ENCODE assay signal across 8 cellular contexts in the genomic region with DNA sequence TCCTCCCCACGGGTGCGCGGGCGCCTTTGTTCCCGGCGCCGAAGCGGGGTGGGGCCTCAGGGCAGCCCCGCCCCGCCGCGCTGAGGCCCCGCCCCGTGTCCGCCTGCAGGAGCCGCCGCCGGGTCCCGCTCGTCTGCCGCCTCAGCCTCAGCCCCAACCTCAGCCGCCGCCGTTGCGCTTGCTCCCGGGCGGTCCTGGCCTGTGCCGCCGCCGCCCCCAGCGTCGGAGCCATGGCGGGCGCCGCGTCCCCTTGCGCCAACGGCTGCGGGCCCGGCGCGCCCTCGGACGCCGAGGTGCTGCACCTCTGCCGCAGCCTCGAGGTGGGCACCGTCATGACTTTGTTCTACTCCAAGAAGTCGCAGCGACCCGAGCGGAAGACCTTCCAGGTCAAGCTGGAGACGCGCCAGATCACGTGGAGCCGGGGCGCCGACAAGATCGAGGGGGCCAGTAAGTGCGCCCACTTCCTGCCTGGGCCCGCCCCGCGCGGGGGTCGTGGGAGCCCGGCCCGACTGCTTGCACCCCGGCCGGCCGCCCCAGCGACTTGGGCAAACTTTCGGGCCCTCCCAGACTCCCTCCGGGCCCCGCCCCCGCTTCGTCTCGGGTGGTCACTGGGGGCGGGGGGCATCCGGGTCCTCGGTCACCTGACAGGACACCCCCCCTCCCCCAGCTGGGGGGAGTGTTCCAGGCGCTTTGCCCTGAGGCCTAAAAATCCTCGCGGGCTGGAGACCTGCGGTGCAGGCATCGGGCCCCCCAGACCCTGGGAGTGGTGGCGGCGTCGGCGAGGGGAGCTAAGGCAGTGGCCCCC. TPM values are rescaled to one million over a fixed set of nuclear protein-coding genes. Genes with fewer than 3 reads are reported as not detected.
DNase-seq lines count a peak whose midpoint lies in the region; ATAC-seq and TF ChIP-seq lines count a peak whose summit lies in the region.

A gene (plus strand): TSS at position 132 of the 805 bp plus-strand sequence. CDS start 99 bp downstream, at position 231.

- H3K27ac ChIP-seq in IMR-90 (ENCODE audit: insufficient read depth, low read length) (peak within 1 kb of the TSS; percentile 94), Peyer's patch (peak within 1 kb of the TSS; percentile 94 to 99 (median 96))

- peak; percentile 50 for ATAC-seq in GM21515 (IDR thresholded peaks at IDR 0.05; ENCODE audit: unreplicated experiment)
- peak; percentile 84 for ATAC-seq in IMR-90 (ENCODE audit: low read depth)
- ATAC-seq in natural killer cell = peak; percentile 69 to 83 (median 75)

- dilution Hi-C loops in IMR-90 (cut with HindIII; ENCODE audit: low sequenced_read_pairs, unreplicated experiment) = no loop called here

- in situ Hi-C loops in IMR-90 (cut with MboI; ENCODE audit: low sequenced_read_pairs) = no loop called here

- WGBS in IMR-90 (ENCODE audit: extremely low coverage in 2 of 2, insufficient read length in 1 of 2), 2 experiments = 1% methylated on average over 53 of the region's 89 CpGs; no CpG with 5 or more reads in 1 of the 2 experiments

- H3K36me3 Mint-ChIP-seq in Calu3 (ENCODE audit: insufficient read depth, unreplicated experiment) = peaks cover 40% of the 10 kb centered on the region
- H3K36me3 Mint-ChIP-seq in natural killer cell = no peaks in the 10 kb centered on the region

- peak within 1 kb of the TSS; percentile 92 for H2AK9ac ChIP-seq in IMR-90 (replicated peaks; ENCODE audit: low read depth, low read length, poor library complexity)

- H2AFZ ChIP-seq in IMR-90 (replicated peaks; ENCODE audit: low read length, poor library complexity) = peak within 1 kb of the TSS; percentile 98

- H3K4me3 Mint-ChIP-seq in Calu3 (ENCODE audit: low read depth, unreplicated experiment) = peak within 1 kb of the TSS; percentile 78
- H3K4me3 Mint-ChIP-seq in natural killer cell = peak within 1 kb of the TSS; percentile 92

- no TSS peak for BruUV-seq in Calu3 (replicated peaks; lab: Mats Ljungman, UMichigan)
- BruUV-seq in IMR-90 (replicated peaks; lab: Mats Ljungman, UMichigan) = no TSS peak

- H3K56ac ChIP-seq in IMR-90 (ENCODE audit: extremely low read depth, insufficient read depth, low read length) = peak within 1 kb of the TSS; percentile 75

- H3K27me3 ChIP-seq in IMR-90 (ENCODE audit: control insufficient read depth, insufficient read depth, low read length) (no peaks in the 10 kb centered on the region), Peyer's patch (no peaks in the 10 kb centered on the region)

- peak within 1 kb of the TSS; percentile 61 for H3K23ac ChIP-seq in IMR-90 (ENCODE audit: low read depth, low read length)

- H3K9me1 ChIP-seq in IMR-90 (ENCODE audit: insufficient read depth, low read length) = peaks cover 31% of the 10 kb centered on the region

- peak; percentile 92 for DNase-seq in Calu3
- DNase-seq in IMR-90 = peak; percentile 63
- peak; percentile 81 to 91 (median 90) for DNase-seq in Peyer's patch
- DNase-seq in activated T-helper 1 cell treated with anti-CD3 and anti-CD28 coated beads, Interleukin-2, amount 50 U/mL, for 16 hours (ENCODE audit: low read depth in 1 of 2, low spot score in 1 of 2) = peak; percentile 51 to 72
- DNase-seq in fibroblast of mammary gland (ENCODE audit: low read depth) = peak; percentile 50
- peak; percentile 75 for DNase-seq in natural killer cell
- peak; percentile 68 to 89 (median 78) for DNase-seq in stimulated activated naive CD4-positive, alpha-beta T cell (lab: John Stamatoyannopoulos, UW)

- peak within 1 kb of the TSS; percentile 86 for H2BK5ac ChIP-seq in IMR-90 (ENCODE audit: low read depth, low read length, poor library complexity, severe bottlenecking)

- peak within 1 kb of the TSS; percentile 60; the same call in 1 of the 2 replicates for H2BK120ac ChIP-seq in IMR-90 (ENCODE audit: low read depth, low read length)

- H2AK5ac ChIP-seq in IMR-90 (ENCODE audit: low read depth, low read length) = peak within 1 kb of the TSS; percentile 71

- peaks cover 43% of the 10 kb centered on the region for H4K20me1 ChIP-seq in IMR-90 (ENCODE audit: insufficient read depth, low read length)

- no peaks in the 10 kb centered on the region for H3K36me3 ChIP-seq in IMR-90 (ENCODE audit: control insufficient read depth, insufficient read depth, low read length)
- H3K36me3 ChIP-seq in Peyer's patch = no peaks in the 10 kb centered on the region

- peak within 1 kb of the TSS; percentile 85 for H3K4ac ChIP-seq in IMR-90 (ENCODE audit: low read depth, low read length)

- POLR2A ChIA-PET in IMR-90 (lab: Charles Lee; ENCODE audit: unreplicated experiment) = interaction anchor here (0.6 kb wide), 1 partner anchor 184 kb away, joined by 3 read pairs; no protein-coding TSS in a partner anchor

- H3K79me1 ChIP-seq in IMR-90 (ENCODE audit: low read depth in 1 of 2, low read length in 2 of 2) = peaks cover 9 to 49% of the 10 kb centered on the region in 2 experiments

- H3K9ac ChIP-seq in IMR-90 (ENCODE audit: low read depth, low read length) = peak within 1 kb of the TSS; percentile 95

- peak within 1 kb of the TSS; percentile 82 for H3K27ac Mint-ChIP-seq in Calu3 (ENCODE audit: unreplicated experiment)
- H3K27ac Mint-ChIP-seq in natural killer cell = peak within 1 kb of the TSS; percentile 93 to 94

- H3K27me3 Mint-ChIP-seq in Calu3 (ENCODE audit: unreplicated experiment) = no peaks in the 10 kb centered on the region
- no peaks in the 10 kb centered on the region for H3K27me3 Mint-ChIP-seq in natural killer cell (ENCODE audit: low read depth in 2 of 2)

- peak within 1 kb of the TSS; percentile 98 for H3K4me3 ChIP-seq in IMR-90 (ENCODE audit: insufficient read depth, low read depth, low read length)
- peak within 1 kb of the TSS; percentile 92 to 96 (median 94) for H3K4me3 ChIP-seq in Peyer's patch
- H3K4me3 ChIP-seq in fibroblast of mammary gland (ENCODE audit: control insufficient read depth, low read depth, low read length) = peak within 1 kb of the TSS; percentile 71

- peak within 1 kb of the TSS; percentile 61 for H4K91ac ChIP-seq in IMR-90 (ENCODE audit: insufficient read depth, low read depth, low read length)

- no peak for TF ChIP-seq RAD21 in IMR-90 (IDR thresholded peaks at IDR 0.05; ENCODE audit: low read length)

- CTCF ChIA-PET in Calu3 (lab: Charles Lee) = interaction anchor here (0.6 to 2.9 kb wide), 4 partner anchors 179 to 336 kb away, joined by 3 to 56 read pairs (median 6); a partner anchor contains a TSS
- CTCF ChIA-PET in IMR-90 (lab: Yijun Ruan, JAX) = no interaction called here

- H2BK15ac ChIP-seq in IMR-90 (ENCODE audit: low read depth, low read length) = no peak within 1 kb of the TSS; the same call in 2 of the 3 replicates

- H2BK20ac ChIP-seq in IMR-90 (ENCODE audit: low read depth, low read length) = no peak within 1 kb of the TSS

- no peak for TF ChIP-seq POLR2A in IMR-90 (IDR thresholded peaks at IDR 0.05; ENCODE audit: low read depth, low read length)
- TF ChIP-seq POLR2A in Peyer's patch (IDR thresholded peaks at IDR 0.05) = no peak

- peak within 1 kb of the TSS; percentile 81 for H3K14ac ChIP-seq in IMR-90 (replicated peaks; ENCODE audit: low read depth, low read length)

- H3K18ac ChIP-seq in IMR-90 (ENCODE audit: low read depth, low read length) = peak within 1 kb of the TSS; percentile 75; the same call in 1 of the 2 replicates

- H3K4me1 Mint-ChIP-seq in Calu3 (ENCODE audit: low read depth, unreplicated experiment) (peaks cover 50% of the 10 kb centered on the region), natural killer cell (peaks cover 63 to 66% of the 10 kb centered on the region in 2 donors)

- H4K5ac ChIP-seq in IMR-90 (ENCODE audit: low read depth, low read length) = peak within 1 kb of the TSS; percentile 84

- TF ChIP-seq CTCF in Calu3 (IDR thresholded peaks at IDR 0.05; ENCODE audit: unreplicated experiment) (no peak), IMR-90 (conservative IDR thresholded peaks at IDR 0.05; ENCODE audit: low read depth, low read length) (no peak), Peyer's patch (IDR thresholded peaks at IDR 0.05) (no peak), fibroblast of mammary gland (conservative IDR thresholded peaks at IDR 0.05; ENCODE audit: control insufficient read depth, insufficient read depth, low read depth, low read length) (no peak), natural killer cell (IDR thresholded peaks at IDR 0.05) (no peak)

- peak within 1 kb of the TSS; percentile 80 to 87 for H4K8ac ChIP-seq in IMR-90 (ENCODE audit: low read depth in 2 of 2, low read length in 2 of 2)

- H3K9me3 ChIP-seq in IMR-90 (ENCODE audit: control insufficient read depth, insufficient read depth, low read length) (no peaks in the 10 kb centered on the region), Peyer's patch (no peaks in the 10 kb centered on the region)

- H3K9me3 Mint-ChIP-seq in Calu3 (ENCODE audit: low read depth, unreplicated experiment) = no peaks in the 10 kb centered on the region
- no peaks in the 10 kb centered on the region for H3K9me3 Mint-ChIP-seq in natural killer cell

- peaks cover 22% of the 10 kb centered on the region for H3K4me1 ChIP-seq in IMR-90 (ENCODE audit: control insufficient read depth, insufficient read depth, low read length)
- H3K4me1 ChIP-seq in Peyer's patch = peaks cover 3 to 47% (median 12%) of the 10 kb centered on the region in 4 donors

- intact Hi-C loops in Calu3 (cut with micrococcal nuclease; ENCODE audit: unreplicated experiment) (no loop called here), IMR-90 (cut with micrococcal nuclease) (loop anchor here (1.0 to 5.0 kb wide), 3 partner anchors 95 to 555 kb away; no protein-coding TSS in a partner anchor), natural killer cell (cut with micrococcal nuclease) (loop anchor here (5.0 kb wide), 1 partner anchor 180 kb away; a partner anchor contains a TSS)

- peak within 1 kb of the TSS; percentile 96 for H3K4me2 ChIP-seq in IMR-90 (ENCODE audit: low read depth, low read length)

TF ChIP-seq in IMR-90, 13 proteins besides CTCF, POLR2A, EP300 and RAD21 (continues in another document):
- TF ChIP-seq CHD1 (IDR thresholded peaks at IDR 0.05; ENCODE audit: low read depth, low read length) (no peak), MXI1 (IDR thresholded peaks at IDR 0.05; ENCODE audit: borderline replicate concordance, low read depth, low read length) (peak; percentile 32; the same call in 1 of the 2 replicates)

RNA-seq across cellular contexts. Expression of the gene that starts here (rescaled TPM):
- 91.1 and 127 TPM in 2 replicates for total RNA-seq in Calu3 (2022)
- total RNA-seq in IMR-90 (2012; rRNA removed) = 54.7 and 59.1 TPM in 2 replicates
- 69.1 and 74.2 TPM in 2 replicates for polyA plus RNA-seq in IMR-90 (2012; rRNA removed)
- 22.5 and 32.9 TPM in 2 replicates for polyA plus RNA-seq in IMR-90 (2012; cell fraction: cytosol; rRNA removed)
- 442 and 448 TPM in 2 replicates for polyA plus RNA-seq in IMR-90 (2012; cell fraction: nucleus; rRNA removed; ENCODE audit: low replicate concordance)
- total RNA-seq in Peyer's patch = 100 to 1,000 TPM in 3 of 4 donors, 10 to 100 TPM in 1; 93.0 to 357 (median 191) TPM
- total RNA-seq in natural killer cell = 100 to 1,000 TPM; 199 to 242 (median 236) TPM

Comparison
In these comparisons a context has a peak if more than half of its experiments do, and no peak if none do; other contexts are left out.
1. Peak in every context shown above with its lines: DNase-seq, ATAC-seq, H3K4me3 ChIP-seq and H3K27ac ChIP-seq.